Comparison of ENCODE assay signal across 8 cellular contexts in the genomic region with DNA sequence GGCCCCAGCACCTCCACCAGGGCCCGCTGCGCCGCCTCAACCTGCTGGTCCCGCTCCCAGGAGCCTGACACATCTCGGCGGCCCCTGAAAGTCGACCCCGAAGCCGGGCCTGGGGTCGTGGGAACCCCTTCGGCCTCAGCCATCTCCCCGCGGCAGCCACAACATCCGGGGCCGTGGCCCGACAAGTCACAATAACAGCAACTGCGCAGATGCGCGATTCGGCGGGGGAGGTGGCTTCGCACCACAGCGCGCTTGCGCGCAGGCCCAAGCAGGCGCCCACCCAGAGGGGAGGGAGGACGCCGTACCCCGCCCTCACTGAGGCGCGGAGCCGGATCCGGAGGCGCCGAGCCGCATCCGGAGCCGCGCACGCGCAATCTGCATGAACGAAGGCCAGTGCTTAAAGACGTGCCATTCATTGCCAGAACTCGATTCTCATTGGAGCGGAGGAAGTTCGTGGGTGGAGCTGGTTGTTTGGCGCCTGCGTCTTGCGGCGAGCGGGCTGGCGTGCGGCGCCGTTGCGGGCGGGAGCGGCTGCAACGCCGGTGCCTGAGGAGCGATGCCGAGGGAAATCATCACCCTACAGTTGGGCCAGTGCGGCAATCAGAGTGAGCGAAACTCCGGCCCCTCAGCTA. TPM values are rescaled to one million over a fixed set of nuclear protein-coding genes. Genes with fewer than 3 reads are reported as not detected.
A peak's percentile ranks its signal among the peaks of the same experiment; 100 is the strongest.
DNase-seq lines count a peak whose midpoint lies in the region; ATAC-seq, FAIRE-seq and TF ChIP-seq lines count a peak whose summit lies in the region.

A gene with protein sequence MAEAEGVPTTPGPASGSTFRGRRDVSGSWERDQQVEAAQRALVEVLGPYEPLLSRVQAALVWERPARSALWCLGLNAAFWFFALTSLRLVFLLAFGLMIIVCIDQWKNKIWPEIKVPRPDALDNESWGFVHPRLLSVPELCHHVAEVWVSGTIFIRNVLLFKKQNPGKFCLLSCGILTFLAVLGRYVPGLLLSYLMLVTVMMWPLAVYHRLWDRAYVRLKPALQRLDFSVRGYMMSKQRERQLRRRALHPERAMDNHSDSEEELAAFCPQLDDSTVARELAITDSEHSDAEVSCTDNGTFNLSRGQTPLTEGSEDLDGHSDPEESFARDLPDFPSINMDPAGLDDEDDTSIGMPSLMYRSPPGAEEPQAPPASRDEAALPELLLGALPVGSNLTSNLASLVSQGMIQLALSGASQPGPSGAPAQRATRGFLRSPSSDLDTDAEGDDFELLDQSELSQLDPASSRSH (minus strand): TSS at position 193 of the 632 bp plus-strand sequence. CDS start 50 bp downstream, at position 143.
A gene (plus strand): TSS at position 502 of the 632 bp plus-strand sequence. CDS start 55 bp downstream, at position 557.

- H2AFZ ChIP-seq in Loucy (ENCODE audit: low read length), result peak within 1 kb of the TSS; percentile 77

- FAIRE-seq in H54 (lab: Jason Lieb, UNC), result peak; percentile 67

- DNase-seq in ELR (ENCODE audit: low read depth), result peak; percentile 100
- peak; percentile 95 for DNase-seq in H54 (ENCODE audit: insufficient read length, low spot score)
- DNase-seq in activated T-helper 9 cell treated with anti-CD3 and anti-CD28 coated beads, Interleukin-2, amount 50 U/mL, for 16 hours (ENCODE audit: low read depth), result peak; percentile 99
- peak; percentile 99 for DNase-seq in fibroblast of mammary gland (ENCODE audit: low read depth)
- peak; percentile 95 to 100 (median 99) for DNase-seq in naive thymus-derived CD8-positive, alpha-beta T cell
- peak; percentile 96 to 100 (median 99) for DNase-seq in stimulated activated naive CD4-positive, alpha-beta T cell (lab: John Stamatoyannopoulos, UW)

- H3K9me2 ChIP-seq in Loucy (replicated peaks; ENCODE audit: low read depth, low read length), result no peaks in the 10 kb centered on the region

- H3K9me3 Mint-ChIP-seq in naive thymus-derived CD8-positive, alpha-beta T cell, result no peaks in the 10 kb centered on the region

- H3K27me3 Mint-ChIP-seq in naive thymus-derived CD8-positive, alpha-beta T cell, result no peaks in the 10 kb centered on the region

- peak; percentile 26; the same call in 1 of the 2 replicates for TF ChIP-seq CTCF in Loucy (conservative IDR thresholded peaks at IDR 0.05; ENCODE audit: low read length)
- peak; percentile 25 for TF ChIP-seq CTCF in fibroblast of mammary gland (conservative IDR thresholded peaks at IDR 0.05; ENCODE audit: control insufficient read depth, insufficient read depth, low read depth, low read length)

- H3K4me1 ChIP-seq in Loucy (ENCODE audit: insufficient read depth, low read length, poor library complexity, severe bottlenecking), result peaks cover 22% of the 10 kb centered on the region

- ATAC-seq in naive thymus-derived CD8-positive, alpha-beta T cell, result peak; percentile 88 to 91

- peaks cover 71% of the 10 kb centered on the region for H3K79me2 ChIP-seq in Loucy (ENCODE audit: insufficient read depth, low read length)

- H3K36me3 Mint-ChIP-seq in naive thymus-derived CD8-positive, alpha-beta T cell, result peaks cover 3 to 47% (median 14%) of the 10 kb centered on the region in 3 donors

- H3K4me3 Mint-ChIP-seq in naive thymus-derived CD8-positive, alpha-beta T cell, result peak within 1 kb of the TSS; percentile 97 to 100 (median 100)

- no peaks in the 10 kb centered on the region for H3K9me3 ChIP-seq in Loucy (ENCODE audit: insufficient read depth, low read depth, low read length)

- no peaks in the 10 kb centered on the region for H3K27me3 ChIP-seq in Loucy (ENCODE audit: insufficient read depth, low read length, poor library complexity, severe bottlenecking)

- H3K4me3 ChIP-seq in Loucy (ENCODE audit: low read length, poor library complexity, severe bottlenecking) (peak within 1 kb of the TSS; percentile 90), fibroblast of mammary gland (ENCODE audit: control insufficient read depth, low read depth, low read length) (peak within 1 kb of the TSS; percentile 98)

- peaks cover 18% of the 10 kb centered on the region; the same call in 1 of the 2 replicates for H3K36me3 ChIP-seq in Loucy (ENCODE audit: insufficient read depth, low read length)

- H3K27ac Mint-ChIP-seq in naive thymus-derived CD8-positive, alpha-beta T cell, result peak within 1 kb of the TSS; percentile 94 to 100 (median 99)

- peaks cover 18% of the 10 kb centered on the region for H4K20me1 ChIP-seq in Loucy (ENCODE audit: insufficient read depth, low read length, poor library complexity, severe bottlenecking)

- no peaks in the 10 kb centered on the region for H3F3A ChIP-seq in Loucy (ENCODE audit: low read depth)

- TF ChIP-seq POLR2A in H54 (IDR thresholded peaks at IDR 0.05; ENCODE audit: low read depth, low read length), result peak; percentile 99
- TF ChIP-seq POLR2A in Raji (IDR thresholded peaks at IDR 0.05; ENCODE audit: insufficient read depth, low read depth, low read length), result peak; percentile 96

- H3K4me1 Mint-ChIP-seq in naive thymus-derived CD8-positive, alpha-beta T cell, result peaks cover 25 to 54% (median 49%) of the 10 kb centered on the region in 4 donors

- H3K4me2 ChIP-seq in Loucy (ENCODE audit: low read depth, low read length, poor library complexity, severe bottlenecking), result peak within 1 kb of the TSS; percentile 75

- H3K9ac ChIP-seq in Loucy (ENCODE audit: low read depth, low read length, poor library complexity, severe bottlenecking), result peak within 1 kb of the TSS; percentile 86

- POLR2A ChIA-PET in naive thymus-derived CD8-positive, alpha-beta T cell (lab: Charles Lee), result interaction anchor here (0.6 to 3.3 kb wide), 26 partner anchors 8 to 758 kb away, joined by 3 to 26 read pairs (median 4); a partner anchor contains a TSS

RNA-seq across cellular contexts. Expression of the first gene that starts in this region (rescaled TPM):
- 100 to 1,000 TPM; 139 to 147 TPM for total RNA-seq in naive thymus-derived CD8-positive, alpha-beta T cell
- polyA plus RNA-seq in naive thymus-derived CD8-positive, alpha-beta T cell, result 100 to 1,000 TPM; 119 to 131 (median 122) TPM

RNA-seq across cellular contexts. Expression of the second gene that starts in this region (rescaled TPM):
- 10 to 100 TPM; 12.7 to 16.3 TPM for total RNA-seq in naive thymus-derived CD8-positive, alpha-beta T cell
- polyA plus RNA-seq in naive thymus-derived CD8-positive, alpha-beta T cell, result 10 to 100 TPM in 1 of 3 donors, 1 to 10 TPM in 2; 6.7 to 10.3 (median 7.8) TPM

Comparison
In these comparisons a context has a peak if more than half of its experiments do, and no peak if none do; other contexts are left out.
1. Peak in every context shown above with its lines: DNase-seq, ATAC-seq and H3K4me3 ChIP-seq.